ENCODE assay signal across 9 cellular contexts in genomic region chr21:26966978-26967913, GRCh38. TPM values are rescaled to one million over a fixed set of nuclear protein-coding genes. Genes with fewer than 3 reads are reported as not detected.
A peak's percentile ranks its signal among the peaks of the same experiment; 100 is the strongest.
DNase-seq lines count a peak whose midpoint lies in the region; ATAC-seq and TF ChIP-seq lines count a peak whose summit lies in the region.
"Had no signal": no experiment of that assay in that cellular context is flagged by ENCODE, and none has a peak within 500 bp of the region (broad histone marks: within the 10 kb centered on the region; RNA-seq: fewer than 3 reads in every experiment).

Gene ADAMTS5, minus strand, starts transcription at chr21:26967088. Its CDS starts 697 bp downstream, at chr21:26966391.

- peak; percentile 74 for DNase-seq in H7
- DNase-seq in RPMI8226 = peak; percentile 11
- DNase-seq in fibroblast of peridontal ligament (ENCODE audit: extremely low read depth) = peak; percentile 81
- DNase-seq in Karpas-422 = no peak
- DNase-seq in NK-92 treated with Interleukin-12 subunit alpha and Interleukin-12 subunit beta, amount 100 ng/mL, for 24 hours (lab: John Stamatoyannopoulos, UW) = no peak

- ATAC-seq in GM18498 (IDR thresholded peaks at IDR 0.05; ENCODE audit: unreplicated experiment) (no peak), HG03095 (IDR thresholded peaks at IDR 0.05; ENCODE audit: unreplicated experiment) (no peak)

- H3K4me3 ChIP-seq in H7 (ENCODE audit: insufficient read depth, low read depth, low read length) (peak within 1 kb of the TSS; percentile 64), neutrophil (ENCODE audit: low read depth in 1 of 2, low read length in 1 of 2) (peak within 1 kb of the TSS; percentile 29 to 37), Karpas-422 (ENCODE audit: low read length) (no peak within 1 kb of the TSS)

- H3K27ac ChIP-seq in neutrophil (no peak within 1 kb of the TSS), Karpas-422 (ENCODE audit: low read length) (no peak within 1 kb of the TSS)

- no peak for TF ChIP-seq CTCF in neutrophil (IDR thresholded peaks at IDR 0.05)

- H3K9me2 ChIP-seq in Karpas-422 (replicated peaks; ENCODE audit: insufficient read depth, low read length) = no peaks in the 10 kb centered on the region

- H3K27me3 ChIP-seq in H7 (ENCODE audit: control insufficient read depth, insufficient read depth, low read length) = peaks cover 39% of the 10 kb centered on the region
- H3K27me3 ChIP-seq in neutrophil = peaks cover 87% of the 10 kb centered on the region
- H3K27me3 ChIP-seq in Karpas-422 (ENCODE audit: low read length) = no peaks in the 10 kb centered on the region

- no peak within 1 kb of the TSS for H3K4me2 ChIP-seq in Karpas-422 (ENCODE audit: low read depth, low read length, poor library complexity, severe bottlenecking)

- no peak within 1 kb of the TSS for H3K9ac ChIP-seq in Karpas-422 (ENCODE audit: low read length)

- H3K36me3 ChIP-seq in H7 (replicated peaks; ENCODE audit: control insufficient read depth, insufficient read depth, low read length) = no peaks in the 10 kb centered on the region
- H3K36me3 ChIP-seq in neutrophil = no peaks in the 10 kb centered on the region
- no peaks in the 10 kb centered on the region for H3K36me3 ChIP-seq in Karpas-422 (ENCODE audit: insufficient read depth, low read length)

- no peaks in the 10 kb centered on the region for H4K20me1 ChIP-seq in Karpas-422 (ENCODE audit: insufficient read depth, low read depth, low read length)

- H3K4me1 ChIP-seq in neutrophil (ENCODE audit: control insufficient read depth in 1 of 2, insufficient read depth in 1 of 2, low read depth in 1 of 2, low read length in 1 of 2) (peaks cover 17 to 18% of the 10 kb centered on the region in 2 experiments), Karpas-422 (ENCODE audit: low read length) (no peaks in the 10 kb centered on the region)

- no peak within 1 kb of the TSS for H2AFZ ChIP-seq in Karpas-422 (ENCODE audit: low read length)

- no peaks in the 10 kb centered on the region for H3K79me2 ChIP-seq in Karpas-422 (ENCODE audit: low read length)

- H3K9me3 ChIP-seq in neutrophil (no peaks in the 10 kb centered on the region), Karpas-422 (ENCODE audit: low read length) (peaks cover 17% of the 10 kb centered on the region)

RNA-seq across cellular contexts. Expression of gene ADAMTS5, which starts in this region (rescaled TPM):
- 0.52 and 1.5 TPM in 2 replicates for total RNA-seq in H7 (2014; rRNA removed; shearing (Covaris generic))
- not detected in 2 replicates for total RNA-seq in Karpas-422 (2014; rRNA removed; shearing (Covaris generic); ENCODE audit: low replicate concordance)
- total RNA-seq: NCI-H460 had no signal

Comparison
In these comparisons a context has a peak if more than half of its experiments do, and no peak if none do; other contexts are left out.
1. DNase-seq: peak in H7 (single experiment), RPMI8226 (single experiment) and fibroblast of peridontal ligament (single experiment); none in Karpas-422 (single experiment) and NK-92 treated with Interleukin-12 subunit alpha and Interleukin-12 subunit beta, amount 100 ng/mL, for 24 hours (single experiment).